ENCODE assay signal across 8 cellular contexts in the genomic region with DNA sequence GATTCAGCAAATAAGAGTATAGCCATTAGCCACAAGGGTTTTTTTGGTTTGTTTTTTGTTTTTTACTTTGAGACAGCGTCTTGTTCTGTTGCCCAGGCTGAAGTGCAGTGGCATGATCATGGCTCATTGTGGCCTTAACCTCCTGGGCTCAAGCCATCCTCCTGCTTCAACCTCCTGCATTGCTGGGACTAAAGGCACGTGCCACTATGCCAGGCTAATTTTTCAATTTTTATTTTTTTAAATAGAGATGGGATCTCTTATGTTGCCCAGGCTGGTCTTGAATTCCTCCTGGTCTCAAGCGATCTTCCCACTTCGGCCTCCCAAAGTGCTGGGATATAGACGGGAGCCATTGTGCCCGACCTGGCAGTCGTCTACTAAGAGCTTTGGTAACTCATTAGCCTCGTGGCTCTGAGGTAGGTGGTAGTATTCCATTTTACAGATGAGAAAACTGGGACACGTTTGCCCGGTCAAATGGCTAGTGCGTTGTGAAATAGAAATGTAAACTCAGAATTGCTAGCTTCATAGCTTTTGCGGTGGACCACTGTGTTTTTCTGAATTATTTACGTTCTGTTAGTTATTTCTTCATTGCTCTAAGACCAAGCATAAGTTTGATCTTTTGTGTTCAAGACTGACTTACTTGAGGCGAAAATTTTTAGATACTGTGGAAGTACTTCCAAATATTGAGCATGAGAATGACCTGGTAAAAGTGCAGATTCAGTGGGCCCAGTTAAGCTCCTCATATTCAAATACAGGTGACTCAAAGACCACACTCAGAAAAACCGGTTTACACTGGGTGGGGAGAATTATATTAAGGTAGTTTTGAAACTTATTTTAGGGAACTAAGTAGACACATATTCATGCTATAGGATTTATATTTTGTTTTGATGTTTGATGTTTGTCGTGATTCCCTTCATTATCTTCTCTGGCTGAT. TPM values are rescaled to one million over a fixed set of nuclear protein-coding genes. Genes with fewer than 3 reads are reported as not detected.
DNase-seq lines count a peak whose midpoint lies in the region; ATAC-seq and TF ChIP-seq lines count a peak whose summit lies in the region.

No MANE protein-coding gene starts in this region.

- intact Hi-C loops in left ventricle myocardium inferior (cut with micrococcal nuclease): no loop called here
- intact Hi-C loops in left ventricle myocardium superior (cut with micrococcal nuclease): loop anchor here (10.0 kb wide), 1 partner anchor 174 kb away; no protein-coding TSS in a partner anchor
- intact Hi-C loops in lower lobe of right lung (cut with DNase I): no loop called here
- intact Hi-C loops in vagina (cut with DNase I): no loop called here

- H3K27ac ChIP-seq in left ventricle myocardium inferior (replicated peaks) (peak overlapping the region; percentile 95), lower lobe of right lung (no peak overlapping the region), vagina (peak overlapping the region; percentile 98)

- H3K27me3 ChIP-seq in left ventricle myocardium inferior (ENCODE audit: low read depth) (no peaks in the 10 kb centered on the region), lower lobe of right lung (ENCODE audit: low read depth) (no peaks in the 10 kb centered on the region), vagina (no peaks in the 10 kb centered on the region)

- peaks cover 86% of the 10 kb centered on the region for H3K4me1 ChIP-seq in left ventricle myocardium inferior
- peaks cover 70% of the 10 kb centered on the region for H3K4me1 ChIP-seq in lower lobe of right lung
- H3K4me1 ChIP-seq in vagina: peaks cover 69% of the 10 kb centered on the region

- peaks cover 5% of the 10 kb centered on the region for H3K36me3 ChIP-seq in left ventricle myocardium inferior
- no peaks in the 10 kb centered on the region for H3K36me3 ChIP-seq in lower lobe of right lung
- no peaks in the 10 kb centered on the region for H3K36me3 ChIP-seq in vagina

- in situ Hi-C loops in astrocyte of the cerebellum (cut with HindIII; ENCODE audit: low sequenced_read_pairs): no loop called here

- no peaks in the 10 kb centered on the region for H3K9me3 ChIP-seq in left ventricle myocardium inferior (replicated peaks)
- H3K9me3 ChIP-seq in lower lobe of right lung: no peaks in the 10 kb centered on the region
- H3K9me3 ChIP-seq in vagina: no peaks in the 10 kb centered on the region

- peak overlapping the region; percentile 81 for H3K4me3 ChIP-seq in left ventricle myocardium inferior
- peak overlapping the region; percentile 93 for H3K4me3 ChIP-seq in astrocyte of the cerebellum (ENCODE audit: low read depth, low read length)
- peak overlapping the region; percentile 92 for H3K4me3 ChIP-seq in lower lobe of right lung
- peak overlapping the region; percentile 72 to 100 for H3K4me3 ChIP-seq in vagina

- ATAC-seq in left ventricle myocardium superior (no peak), lower lobe of right lung (no peak), GM19395 (IDR thresholded peaks at IDR 0.05; ENCODE audit: unreplicated experiment) (no peak), GM18858 (IDR thresholded peaks at IDR 0.05; ENCODE audit: unreplicated experiment) (no peak)

- no peak for TF ChIP-seq POLR2A in vagina (IDR thresholded peaks at IDR 0.05)

- TF ChIP-seq CTCF in left ventricle myocardium inferior (IDR thresholded peaks at IDR 0.05; ENCODE audit: borderline replicate concordance) (no peak), astrocyte of the cerebellum (IDR thresholded peaks at IDR 0.05; ENCODE audit: low read depth, low read length, missing control alignments) (no peak), lower lobe of right lung (IDR thresholded peaks at IDR 0.05) (no peak), vagina (IDR thresholded peaks at IDR 0.05) (no peak)

- DNase-seq in left ventricle myocardium inferior: no peak
- no peak for DNase-seq in left ventricle myocardium superior
- DNase-seq in astrocyte of the cerebellum (ENCODE audit: low read depth): no peak
- no peak for DNase-seq in lower lobe of right lung
- no peak for DNase-seq in vagina (ENCODE audit: extremely low spot score in 2 of 2)
- no peak for DNase-seq in kidney tubule cell (ENCODE audit: low spot score)

RNA-seq across cellular contexts. Expression of gene PANK2, which starts 2.1 kb away (rescaled TPM):
- 16.4 TPM for total RNA-seq in left ventricle myocardium inferior
- total RNA-seq in left ventricle myocardium superior: 17.4 TPM
- total RNA-seq in lower lobe of right lung: 39.1 TPM
- total RNA-seq in vagina: 53.5 TPM

RNA-seq across cellular contexts. Expression of gene MAVS, which starts 44.6 kb away (rescaled TPM):
- 44.9 TPM for total RNA-seq in left ventricle myocardium inferior
- 34.8 TPM for total RNA-seq in left ventricle myocardium superior
- 42.9 TPM for total RNA-seq in lower lobe of right lung
- 22.1 TPM for total RNA-seq in vagina
